1 cellular context compared by ENCODE assay signal in genomic region chr9:98867434-98868168, GRCh38.
TF ChIP-seq lines count a peak whose summit lies in the region.

No MANE protein-coding gene starts in this region.

TF ChIP-seq in K562, 482 proteins besides CTCF, POLR2A, EP300 and RAD21 (continued from another document):
- TF ChIP-seq, protein P1, sequence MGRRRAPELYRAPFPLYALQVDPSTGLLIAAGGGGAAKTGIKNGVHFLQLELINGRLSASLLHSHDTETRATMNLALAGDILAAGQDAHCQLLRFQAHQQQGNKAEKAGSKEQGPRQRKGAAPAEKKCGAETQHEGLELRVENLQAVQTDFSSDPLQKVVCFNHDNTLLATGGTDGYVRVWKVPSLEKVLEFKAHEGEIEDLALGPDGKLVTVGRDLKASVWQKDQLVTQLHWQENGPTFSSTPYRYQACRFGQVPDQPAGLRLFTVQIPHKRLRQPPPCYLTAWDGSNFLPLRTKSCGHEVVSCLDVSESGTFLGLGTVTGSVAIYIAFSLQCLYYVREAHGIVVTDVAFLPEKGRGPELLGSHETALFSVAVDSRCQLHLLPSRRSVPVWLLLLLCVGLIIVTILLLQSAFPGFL (CRISPR knock-in tag; IDR thresholded peaks at IDR 0.05) = no peak
- TF ChIP-seq, protein P2, sequence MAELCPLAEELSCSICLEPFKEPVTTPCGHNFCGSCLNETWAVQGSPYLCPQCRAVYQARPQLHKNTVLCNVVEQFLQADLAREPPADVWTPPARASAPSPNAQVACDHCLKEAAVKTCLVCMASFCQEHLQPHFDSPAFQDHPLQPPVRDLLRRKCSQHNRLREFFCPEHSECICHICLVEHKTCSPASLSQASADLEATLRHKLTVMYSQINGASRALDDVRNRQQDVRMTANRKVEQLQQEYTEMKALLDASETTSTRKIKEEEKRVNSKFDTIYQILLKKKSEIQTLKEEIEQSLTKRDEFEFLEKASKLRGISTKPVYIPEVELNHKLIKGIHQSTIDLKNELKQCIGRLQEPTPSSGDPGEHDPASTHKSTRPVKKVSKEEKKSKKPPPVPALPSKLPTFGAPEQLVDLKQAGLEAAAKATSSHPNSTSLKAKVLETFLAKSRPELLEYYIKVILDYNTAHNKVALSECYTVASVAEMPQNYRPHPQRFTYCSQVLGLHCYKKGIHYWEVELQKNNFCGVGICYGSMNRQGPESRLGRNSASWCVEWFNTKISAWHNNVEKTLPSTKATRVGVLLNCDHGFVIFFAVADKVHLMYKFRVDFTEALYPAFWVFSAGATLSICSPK (IDR thresholded peaks at IDR 0.05; ENCODE audit: borderline replicate concordance) = no peak
- TF ChIP-seq BHLHE40 (IDR thresholded peaks at IDR 0.05; ENCODE audit: low read length) = 0 out of 2 replicates have a peak, but pooled peaks have one; percentile 21
- TF ChIP-seq JUN (IDR thresholded peaks at IDR 0.05; ENCODE audit: borderline replicate concordance, low read depth, low read length) = peak; percentile 81; the same call in 1 of the 2 replicates
- TF ChIP-seq JUN (CRISPR knock-in tag; IDR thresholded peaks at IDR 0.05; ENCODE audit: borderline replicate concordance) = no peak; the same call in 1 of the 2 replicates
- TF ChIP-seq, protein P3, sequence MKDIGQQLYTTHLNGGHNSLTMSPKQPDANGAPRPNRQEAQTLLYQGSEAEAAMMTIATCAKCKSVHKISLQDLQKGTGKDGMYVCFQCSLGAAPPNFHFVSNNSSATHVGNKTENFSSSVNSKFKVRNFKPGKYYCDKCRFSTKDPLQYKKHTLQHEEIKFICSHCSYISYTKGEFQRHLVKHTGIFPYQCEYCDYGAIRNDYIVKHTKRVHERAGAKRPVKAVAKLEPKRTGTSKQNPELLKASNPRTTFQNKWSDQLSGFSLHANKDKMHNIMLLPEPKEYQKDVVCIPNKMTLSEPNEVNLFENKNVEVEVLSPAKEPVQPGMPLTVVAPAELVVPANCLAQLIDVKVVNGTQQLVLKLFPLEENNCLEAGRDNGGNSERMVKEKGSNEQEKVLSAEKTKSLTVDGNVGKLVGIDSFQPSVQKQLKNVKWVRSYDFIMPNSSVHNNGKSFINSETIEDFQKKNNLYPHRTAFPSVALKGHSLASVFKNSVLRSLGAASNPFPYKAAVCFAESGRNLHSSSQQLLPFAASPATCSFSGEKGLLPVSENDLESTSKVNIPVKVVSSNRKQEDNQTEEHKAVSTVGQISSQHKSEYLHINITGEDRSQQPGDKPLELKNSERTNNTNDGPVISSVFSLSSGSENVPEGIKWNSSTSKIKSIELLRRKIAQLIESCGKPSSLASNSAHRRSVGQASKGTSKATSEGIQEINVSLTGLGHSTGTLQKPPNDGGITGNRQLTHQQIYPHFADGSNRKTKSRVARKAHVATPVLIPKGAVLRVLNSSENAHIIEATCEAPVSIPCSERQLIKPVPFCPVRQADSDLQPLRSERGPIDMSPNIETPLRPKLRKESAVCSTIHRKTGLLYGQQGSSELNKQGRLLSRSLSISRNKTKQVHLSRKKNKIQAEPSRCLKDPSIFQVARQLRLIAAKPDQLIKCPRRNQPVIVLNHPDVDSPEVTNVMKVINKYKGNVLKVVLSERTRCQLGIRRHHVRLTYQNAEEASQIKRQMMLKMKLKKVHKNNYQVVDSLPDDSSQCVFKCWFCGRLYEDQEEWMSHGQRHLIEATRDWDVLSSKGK (CRISPR knock-in tag; IDR thresholded peaks at IDR 0.05) = no peak
- TF ChIP-seq, protein P4, sequence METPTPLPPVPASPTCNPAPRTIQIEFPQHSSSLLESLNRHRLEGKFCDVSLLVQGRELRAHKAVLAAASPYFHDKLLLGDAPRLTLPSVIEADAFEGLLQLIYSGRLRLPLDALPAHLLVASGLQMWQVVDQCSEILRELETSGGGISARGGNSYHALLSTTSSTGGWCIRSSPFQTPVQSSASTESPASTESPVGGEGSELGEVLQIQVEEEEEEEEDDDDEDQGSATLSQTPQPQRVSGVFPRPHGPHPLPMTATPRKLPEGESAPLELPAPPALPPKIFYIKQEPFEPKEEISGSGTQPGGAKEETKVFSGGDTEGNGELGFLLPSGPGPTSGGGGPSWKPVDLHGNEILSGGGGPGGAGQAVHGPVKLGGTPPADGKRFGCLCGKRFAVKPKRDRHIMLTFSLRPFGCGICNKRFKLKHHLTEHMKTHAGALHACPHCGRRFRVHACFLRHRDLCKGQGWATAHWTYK (CRISPR knock-in tag; IDR thresholded peaks at IDR 0.05) = peak; percentile 81; the same call in 1 of the 2 replicates
- no peak for TF ChIP-seq RBBP5 (IDR thresholded peaks at IDR 0.05; ENCODE audit: borderline replicate concordance, insufficient read depth, low read length, poor library complexity, severe bottlenecking)
- peak in 1 of 2 experiments; percentile 48; a peak in 2 of 4 replicates for TF ChIP-seq FOXA3 (CRISPR knock-in tag; conservative IDR thresholded peaks at IDR 0.05 in 1 of 2, IDR thresholded peaks at IDR 0.05 in 1 of 2)
- TF ChIP-seq PRDM10 (IDR thresholded peaks at IDR 0.05; ENCODE audit: partially characterized antibody) = peak; percentile 76
- no peak; the same call in none of the 2 replicates for TF ChIP-seq ZNF79 (CRISPR knock-in tag; IDR thresholded peaks at IDR 0.05; ENCODE audit: low read depth)
- TF ChIP-seq RBM15 (IDR thresholded peaks at IDR 0.05; ENCODE audit: insufficient read depth, low read length) = no peak
- TF ChIP-seq JUND (IDR thresholded peaks at IDR 0.05; ENCODE audit: borderline replicate concordance, low read depth, low read length) = peak; percentile 98
- peak; percentile 97 for TF ChIP-seq JUND (tag; IDR thresholded peaks at IDR 0.05; ENCODE audit: borderline replicate concordance, low read depth, low read length)
- no peak for TF ChIP-seq MCM2 (IDR thresholded peaks at IDR 0.05; ENCODE audit: low read depth)
- no peak for TF ChIP-seq TCF7L2 (IDR thresholded peaks at IDR 0.05; ENCODE audit: low read depth, low read length)
- TF ChIP-seq ZNF589 (CRISPR knock-in tag; IDR thresholded peaks at IDR 0.05; ENCODE audit: low read depth) = peak; percentile 97
- no peak for TF ChIP-seq ZC3H11A (IDR thresholded peaks at IDR 0.05; ENCODE audit: low read depth, low read length)
- TF ChIP-seq TFAM (CRISPR knock-in tag; conservative IDR thresholded peaks at IDR 0.05) = no peak
- peak; percentile 38; the same call in 1 of the 2 replicates for TF ChIP-seq PYGO2 (tag; IDR thresholded peaks at IDR 0.05)
- TF ChIP-seq SUPT5H (IDR thresholded peaks at IDR 0.05) = no peak
- TF ChIP-seq MTA2 (IDR thresholded peaks at IDR 0.05; ENCODE audit: low read depth) = peak; percentile 38; the same call in 1 of the 2 replicates
- peak; percentile 11 to 24; a peak in 1 of 4 replicates for TF ChIP-seq NRF1 (conservative IDR thresholded peaks at IDR 0.05 in 1 of 2, IDR thresholded peaks at IDR 0.05 in 1 of 2)
- no peak for TF ChIP-seq KAT2B (IDR thresholded peaks at IDR 0.05; ENCODE audit: low read depth, low read length)
- TF ChIP-seq THAP7 (CRISPR knock-in tag; IDR thresholded peaks at IDR 0.05) = no peak
- no peak for TF ChIP-seq CHD2 (IDR thresholded peaks at IDR 0.05; ENCODE audit: low read depth, low read length)
- peak; percentile 91; the same call in 1 of the 2 replicates for TF ChIP-seq ZNF165 (CRISPR knock-in tag; IDR thresholded peaks at IDR 0.05; ENCODE audit: borderline replicate concordance)
- TF ChIP-seq BRD9 (IDR thresholded peaks at IDR 0.05; ENCODE audit: low read depth, partially characterized antibody) = peak; percentile 99
- no peak for TF ChIP-seq CHD4 (IDR thresholded peaks at IDR 0.05; ENCODE audit: insufficient read depth, insufficient replicate concordance, low read depth, low read length, poor library complexity, severe bottlenecking)
- TF ChIP-seq ZBTB17 (CRISPR knock-in tag; IDR thresholded peaks at IDR 0.05) = peak; percentile 89
- TF ChIP-seq NBN (IDR thresholded peaks at IDR 0.05; ENCODE audit: low read depth) = peak; percentile 92
- TF ChIP-seq FOXJ2 (tag; IDR thresholded peaks at IDR 0.05) = peak; percentile 58
- no peak for TF ChIP-seq PHF21A (IDR thresholded peaks at IDR 0.05; ENCODE audit: borderline replicate concordance, low read depth)
- no peak for TF ChIP-seq ZNF512 (tag; IDR thresholded peaks at IDR 0.05)
- TF ChIP-seq ILK (tag; IDR thresholded peaks at IDR 0.05; ENCODE audit: borderline replicate concordance, low read depth) = no peak; the same call in 1 of the 2 replicates
